7 cellular contexts compared by ENCODE assay signal in the genomic region with DNA sequence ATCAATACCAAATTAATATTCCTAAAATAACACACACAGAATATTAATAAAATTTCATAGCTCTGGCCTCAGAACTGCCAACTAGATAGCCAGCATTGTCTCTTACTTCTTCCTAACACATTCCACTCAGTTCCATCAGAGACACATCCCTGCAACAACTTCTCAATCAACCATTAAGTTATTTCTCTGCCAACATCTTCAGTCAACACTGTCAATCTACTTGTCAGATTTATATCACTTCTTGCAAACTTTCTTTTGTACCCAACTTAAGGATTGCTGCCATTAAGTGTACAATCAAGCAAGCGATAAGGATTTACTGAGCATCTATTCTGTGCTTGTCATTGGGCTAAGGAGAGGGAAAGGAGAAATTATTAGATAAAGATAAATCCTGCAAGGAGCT. TPM values are rescaled to one million over a fixed set of nuclear protein-coding genes. Genes with fewer than 3 reads are reported as not detected.
"Had no signal": no experiment of that assay in that cellular context is flagged by ENCODE, and none has a peak within 500 bp of the region (broad histone marks: within the 10 kb centered on the region; RNA-seq: fewer than 3 reads in every experiment).

No MANE protein-coding gene starts in this region.

- H3K27ac ChIP-seq: HL-60 had no signal

- DNase-seq: IMR-90 had no signal

- H3K4me3 ChIP-seq: K562 had no signal

- ATAC-seq: HepG2, K562 had no signal

RNA-seq across cellular contexts. Expression of a gene that starts 50.8 kb away (rescaled TPM):
- total RNA-seq: HepG2, HT-29, HT1080, K562 had no signal
- polyA plus RNA-seq: HepG2, IgD-negative memory B cell, K562 had no signal
